11 cellular contexts compared by ENCODE assay signal in genomic region chr1:154807048-154807591, GRCh38.
DNase-seq lines count a peak whose midpoint lies in the region; ATAC-seq, FAIRE-seq and TF ChIP-seq lines count a peak whose summit lies in the region.
"Had no signal": no experiment of that assay in that cellular context is flagged by ENCODE, and none has a peak within 500 bp of the region (broad histone marks: within the 10 kb centered on the region; RNA-seq: fewer than 3 reads in every experiment).

No MANE protein-coding gene starts in this region.

- ATAC-seq in GM18517 (IDR thresholded peaks at IDR 0.05; ENCODE audit: unreplicated experiment) (peak; percentile 75), GM21737 (IDR thresholded peaks at IDR 0.05; ENCODE audit: unreplicated experiment) (peak; percentile 53)
- no peak for ATAC-seq in activated CD8-positive, alpha-beta memory T cell treated with anti-CD3 and anti-CD28 coated beads, Interleukin-2, amount 10 ng/mL, durations not matched to agents 7 days and 5 days

- H3K9me3 ChIP-seq in kidney (ENCODE audit: control insufficient read depth in 1 of 2, low read length in 2 of 2), result no peaks in the 10 kb centered on the region

- peak; percentile 14 for DNase-seq in KBM-7
- DNase-seq in progenitor cell of endocrine pancreas (ENCODE audit: low spot score, unreplicated experiment), result no peak
- no peak for DNase-seq in kidney
- no peak for DNase-seq in T1000 (lab: John Stamatoyannopoulos, UW)
- DNase-seq in activated CD8-positive, alpha-beta memory T cell treated with anti-CD3 and anti-CD28 coated beads, Interleukin-2, amount 10 ng/mL, durations not matched to agents 7 days and 5 days, result no peak
- DNase-seq in DMS79 (lab: John Stamatoyannopoulos, UW), result no peak
- DNase-seq: NCI-H510A; stimulated activated CD4-positive, alpha-beta T cell treated with anti-CD3 and anti-CD28 coated beads, Interleukin-12 subunit alpha, Interleukin-12 subunit beta, amount 100 ng/mL, for 4 hours had no signal

- H3K9me3 Mint-ChIP-seq in progenitor cell of endocrine pancreas (ENCODE audit: low read depth), result no peaks in the 10 kb centered on the region
- H3K9me3 Mint-ChIP-seq in activated CD8-positive, alpha-beta memory T cell treated with anti-CD3 and anti-CD28 coated beads, Interleukin-2, amount 10 ng/mL, durations not matched to agents 7 days and 5 days (ENCODE audit: low read depth), result no peaks in the 10 kb centered on the region
- H3K9me3 Mint-ChIP-seq: activated naive CD4-positive, alpha-beta T cell treated with anti-CD3 and anti-CD28 coated beads, Interleukin-2, amount 50 U/mL, for 24 hours had no signal

- peaks cover 13% of the 10 kb centered on the region for H3K4me1 Mint-ChIP-seq in progenitor cell of endocrine pancreas (ENCODE audit: low read depth)
- H3K4me1 Mint-ChIP-seq in activated CD8-positive, alpha-beta memory T cell treated with anti-CD3 and anti-CD28 coated beads, Interleukin-2, amount 10 ng/mL, durations not matched to agents 7 days and 5 days, result peaks cover 5% of the 10 kb centered on the region

- no peaks in the 10 kb centered on the region for H3K36me3 ChIP-seq in kidney (ENCODE audit: control insufficient read depth in 1 of 2, insufficient read depth in 2 of 2, low read length in 2 of 2)

- peaks cover 10 to 21% of the 10 kb centered on the region in 2 donors for H3K4me1 ChIP-seq in kidney (ENCODE audit: control insufficient read depth in 1 of 2, insufficient read depth in 1 of 2, low read depth in 1 of 2, low read length in 2 of 2)

- no peak overlapping the region for H3K4me3 Mint-ChIP-seq in progenitor cell of endocrine pancreas (ENCODE audit: low read depth)
- H3K4me3 Mint-ChIP-seq in activated CD8-positive, alpha-beta memory T cell treated with anti-CD3 and anti-CD28 coated beads, Interleukin-2, amount 10 ng/mL, durations not matched to agents 7 days and 5 days, result no peak overlapping the region
- H3K4me3 Mint-ChIP-seq: activated naive CD4-positive, alpha-beta T cell treated with anti-CD3 and anti-CD28 coated beads, Interleukin-2, amount 50 U/mL, for 24 hours had no signal

- TF ChIP-seq CTCF in progenitor cell of endocrine pancreas (IDR thresholded peaks at IDR 0.05; ENCODE audit: unreplicated experiment), result no peak
- TF ChIP-seq CTCF in kidney (IDR thresholded peaks at IDR 0.05; ENCODE audit: borderline replicate concordance, extremely low read depth, insufficient read depth), result no peak

- no peak overlapping the region for H3K4me3 ChIP-seq in kidney (ENCODE audit: low read length in 2 of 2)

- FAIRE-seq in kidney (lab: Jason Lieb, UNC), result no peak

- no peaks in the 10 kb centered on the region for H3K36me3 Mint-ChIP-seq in progenitor cell of endocrine pancreas (ENCODE audit: insufficient read depth)
- H3K36me3 Mint-ChIP-seq in activated CD8-positive, alpha-beta memory T cell treated with anti-CD3 and anti-CD28 coated beads, Interleukin-2, amount 10 ng/mL, durations not matched to agents 7 days and 5 days, result no peaks in the 10 kb centered on the region
- H3K36me3 Mint-ChIP-seq: activated naive CD4-positive, alpha-beta T cell treated with anti-CD3 and anti-CD28 coated beads, Interleukin-2, amount 50 U/mL, for 24 hours had no signal

- H3K27me3 Mint-ChIP-seq in progenitor cell of endocrine pancreas, result peaks cover 75% of the 10 kb centered on the region
- peaks cover 49% of the 10 kb centered on the region for H3K27me3 Mint-ChIP-seq in activated CD8-positive, alpha-beta memory T cell treated with anti-CD3 and anti-CD28 coated beads, Interleukin-2, amount 10 ng/mL, durations not matched to agents 7 days and 5 days
- H3K27me3 Mint-ChIP-seq: activated naive CD4-positive, alpha-beta T cell treated with anti-CD3 and anti-CD28 coated beads, Interleukin-2, amount 50 U/mL, for 24 hours had no signal

- in situ Hi-C loops in KBM-7 (cut with MboI; ENCODE audit: low pct_unique_long_range_greater_than_20kb, low sequenced_read_pairs), result no loop called here

- no peak overlapping the region for H3K27ac ChIP-seq in kidney (ENCODE audit: low read depth in 2 of 2, low read length in 2 of 2)

- CTCF ChIA-PET in activated CD8-positive, alpha-beta memory T cell treated with anti-CD3 and anti-CD28 coated beads, Interleukin-2, amount 10 ng/mL, durations not matched to agents 7 days and 5 days (lab: Charles Lee), result no interaction called here

- intact Hi-C loops in kidney (cut with DNase I), result no loop called here

- no peak overlapping the region for H3K9ac ChIP-seq in kidney (ENCODE audit: low read length in 2 of 2)

- peak overlapping the region; percentile 37 for H3K27ac Mint-ChIP-seq in progenitor cell of endocrine pancreas
- no peak overlapping the region for H3K27ac Mint-ChIP-seq in activated CD8-positive, alpha-beta memory T cell treated with anti-CD3 and anti-CD28 coated beads, Interleukin-2, amount 10 ng/mL, durations not matched to agents 7 days and 5 days
- H3K27ac Mint-ChIP-seq: activated naive CD4-positive, alpha-beta T cell treated with anti-CD3 and anti-CD28 coated beads, Interleukin-2, amount 50 U/mL, for 24 hours had no signal
